Comparison of ENCODE assay signal across 14 cellular contexts in the genomic region with DNA sequence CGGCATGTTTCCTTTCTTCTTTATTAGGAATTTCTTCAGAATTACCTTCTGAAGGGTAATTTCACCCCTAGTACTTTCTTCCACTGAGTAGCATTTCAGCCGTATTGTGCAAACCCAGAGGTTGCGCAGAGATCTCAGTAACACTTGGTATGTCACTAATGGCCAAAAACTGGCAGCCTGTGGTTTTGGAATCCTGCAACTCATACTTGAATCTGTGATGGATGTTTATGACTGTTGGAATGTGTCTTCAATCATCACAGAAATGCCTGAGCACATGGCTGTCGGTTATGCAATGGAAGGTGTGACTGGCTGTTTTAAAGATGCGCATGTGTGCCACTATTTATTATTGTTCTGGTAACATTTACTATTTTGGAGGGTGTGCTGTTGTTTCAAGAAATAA.
DNase-seq lines count a peak whose midpoint lies in the region; TF ChIP-seq lines count a peak whose summit lies in the region.
"Had no signal": no experiment of that assay in that cellular context is flagged by ENCODE, and none has a peak within 500 bp of the region (broad histone marks: within the 10 kb centered on the region; RNA-seq: fewer than 3 reads in every experiment).

No MANE protein-coding gene starts in this region.

- H3K4me3 Mint-ChIP-seq in type B pancreatic cell = peak overlapping the region; percentile 62
- H3K4me3 Mint-ChIP-seq: activated CD4-positive, alpha-beta T cell treated with anti-CD3 and anti-CD28 coated beads for 36 hours; activated T-cell treated with anti-CD3 and anti-CD28 coated beads, Interleukin-2, amount 50 U/mL, for 24 hours; T-helper 1 cell treated with Interleukin-12 subunit alpha and Interleukin-12 subunit beta and Interleukin-4 antibody, amounts not matched to agents 30 μg/mL and 1 μg/mL, for 36 hours had no signal

- H3K27me3 Mint-ChIP-seq in type B pancreatic cell = peaks cover 4% of the 10 kb centered on the region

- H3K4me1 Mint-ChIP-seq in type B pancreatic cell (ENCODE audit: unreplicated experiment) = peaks cover 49% of the 10 kb centered on the region
- H3K4me1 Mint-ChIP-seq: activated CD4-positive, alpha-beta T cell treated with anti-CD3 and anti-CD28 coated beads for 36 hours had no signal

- intact Hi-C loops in prostate gland (cut with DNase I) = loop anchor here (5.0 kb wide), 1 partner anchor 42 kb away; no protein-coding TSS in a partner anchor

- TF ChIP-seq POLR2A in prostate gland (IDR thresholded peaks at IDR 0.05) = no peak

- H3K27ac ChIP-seq in prostate gland = no peak overlapping the region

- peaks cover 6% of the 10 kb centered on the region for H3K4me1 ChIP-seq in prostate gland (replicated peaks)

- peak; percentile 84 for DNase-seq in HCEC 1CT
- DNase-seq in SIG-M5 (lab: John Stamatoyannopoulos, UW) = peak; percentile 25
- DNase-seq in fibroblast of villous mesenchyme (ENCODE audit: low read depth) = peak; percentile 81
- DNase-seq in type B pancreatic cell (ENCODE audit: extremely low spot score, unreplicated experiment) = no peak
- no peak for DNase-seq in activated CD4-positive, alpha-beta T cell treated with anti-CD3 and anti-CD28 coated beads, Interleukin-2, amount 50 U/mL, for 4 hours
- DNase-seq in prostate gland (ENCODE audit: low spot score) = no peak
- no peak for DNase-seq in OCI-M1 (lab: John Stamatoyannopoulos, UW)
- DNase-seq: activated CD4-positive, alpha-beta T cell treated with anti-CD3 and anti-CD28 coated beads for 36 hours; activated T-cell treated with anti-CD3 and anti-CD28 coated beads, Interleukin-2, amount 50 U/mL, for 24 hours; anterior cingulate cortex; effector CD4-positive, alpha-beta T cell; NCI-H2171 treated with DMSO at 0.1 percent for 48 hours; substantia nigra had no signal

- peaks cover 29% of the 10 kb centered on the region for H3K36me3 Mint-ChIP-seq in type B pancreatic cell

- peaks cover 16% of the 10 kb centered on the region for H3K9me3 Mint-ChIP-seq in type B pancreatic cell

- H3K27me3 ChIP-seq in prostate gland (replicated peaks; ENCODE audit: insufficient read depth) = no peaks in the 10 kb centered on the region

- peak overlapping the region; percentile 70 for H3K27ac Mint-ChIP-seq in type B pancreatic cell
- H3K27ac Mint-ChIP-seq: activated CD4-positive, alpha-beta T cell treated with anti-CD3 and anti-CD28 coated beads for 36 hours; activated T-cell treated with anti-CD3 and anti-CD28 coated beads, Interleukin-2, amount 50 U/mL, for 24 hours; T-helper 1 cell treated with Interleukin-12 subunit alpha and Interleukin-12 subunit beta and Interleukin-4 antibody, amounts not matched to agents 30 μg/mL and 1 μg/mL, for 36 hours had no signal

- no peaks in the 10 kb centered on the region for H3K9me3 ChIP-seq in prostate gland

- WGBS in prostate gland = 91% methylated on average over 5 of the region's 5 CpGs

- H3K36me3 ChIP-seq in prostate gland = no peaks in the 10 kb centered on the region

- TF ChIP-seq CTCF in fibroblast of villous mesenchyme (IDR thresholded peaks at IDR 0.05; ENCODE audit: insufficient read depth, low read depth, low read length) (no peak), type B pancreatic cell (conservative IDR thresholded peaks at IDR 0.05) (no peak), prostate gland (IDR thresholded peaks at IDR 0.05) (no peak)

- H3K4me3 ChIP-seq in fibroblast of villous mesenchyme (ENCODE audit: low read depth, low read length) = no peak overlapping the region
- no peak overlapping the region for H3K4me3 ChIP-seq in prostate gland

Comparison
In these comparisons a context has a peak if more than half of its experiments do, and no peak if none do; other contexts are left out.
1. DNase-seq: peak in HCEC 1CT (single experiment), SIG-M5 (single experiment) and fibroblast of villous mesenchyme (single experiment); none in type B pancreatic cell (single experiment), activated CD4-positive, alpha-beta T cell treated with anti-CD3 and anti-CD28 coated beads, Interleukin-2, amount 50 U/mL, for 4 hours (0 of 2), prostate gland (single experiment) and OCI-M1 (single experiment).